ENCODE assay signal across 21 cellular contexts in genomic region chr15:69412274-69412673, GRCh38. TPM values are rescaled to one million over a fixed set of nuclear protein-coding genes. Genes with fewer than 3 reads are reported as not detected.
"Had no signal": no experiment of that assay in that cellular context is flagged by ENCODE, and none has a peak within 500 bp of the region (broad histone marks: within the 10 kb centered on the region; RNA-seq: fewer than 3 reads in every experiment).

No MANE protein-coding gene starts in this region.

- H3K36me3 ChIP-seq: adrenal gland, neutrophil, thyroid gland, uterus had no signal

- DNase-seq: activated CD4-positive, alpha-beta T cell treated with anti-CD3 and anti-CD28 coated beads, Interleukin-2, amount 50 U/mL, for 4 hours; activated gamma-delta T cell treated with Interleukin-2 at 50 U/mL for 16 hours; adrenal gland; effector memory CD8-positive, alpha-beta T cell; foreskin keratinocyte; mucosa of descending colon; naive thymus-derived CD4-positive, alpha-beta T cell; stimulated activated CD4-positive, alpha-beta T cell treated with anti-CD3 and anti-CD28 coated beads, Interleukin-12 subunit alpha, Interleukin-12 subunit beta, amount 100 ng/mL, for 4 hours; stimulated activated CD4-positive, alpha-beta T cell treated with anti-CD3 and anti-CD28 coated beads, Interleukin-1b, Interleukin-23, amount 100 ng/mL, for 48 hours; stimulated activated CD8-positive, alpha-beta memory T cell treated with anti-CD3 and anti-CD28 coated beads, Interleukin-4, amount 100 ng/mL, for 48 hours; stimulated activated naive CD4-positive, alpha-beta T cell; T-helper 2 cell; thyroid gland; uterus; WERI-Rb-1 had no signal

- H3K27ac ChIP-seq: adrenal gland, foreskin keratinocyte, neutrophil, thyroid gland, uterus, WERI-Rb-1 had no signal

- H3K27ac Mint-ChIP-seq: activated naive CD4-positive, alpha-beta T cell treated with anti-CD3 and anti-CD28 coated beads, Interleukin-2, amount 50 U/mL, for 72 hours; activated T-helper 1 cell treated with anti-CD3 and anti-CD28 coated beads, Interleukin-12 subunit alpha, Interleukin-12 subunit beta, Interleukin-2, Interleukin-4 antibody, amounts not matched to agents 30 ng/mL and 10 ng/mL and 1 ng/mL, durations not matched to agents 14 hours and 24 hours and 36 hours; effector memory CD8-positive, alpha-beta T cell; memory B cell had no signal

- H3K9me3 ChIP-seq: adrenal gland, mucosa of descending colon, neutrophil, thyroid gland, uterus had no signal

- H3K27me3 ChIP-seq: adrenal gland, foreskin keratinocyte, hepatocyte, thyroid gland, uterus had no signal

- H3K4me3 ChIP-seq: adrenal gland, hepatocyte, mucosa of descending colon, thyroid gland, uterus had no signal

- H3K4me1 ChIP-seq: uterus had no signal

- H3K9me3 Mint-ChIP-seq: activated naive CD4-positive, alpha-beta T cell treated with anti-CD3 and anti-CD28 coated beads, Interleukin-2, amount 50 U/mL, for 72 hours; activated T-helper 1 cell treated with anti-CD3 and anti-CD28 coated beads, Interleukin-12 subunit alpha, Interleukin-12 subunit beta, Interleukin-2, Interleukin-4 antibody, amounts not matched to agents 30 ng/mL and 10 ng/mL and 1 ng/mL, durations not matched to agents 14 hours and 24 hours and 36 hours; effector memory CD8-positive, alpha-beta T cell; memory B cell had no signal

- ATAC-seq: activated naive CD4-positive, alpha-beta T cell treated with anti-CD3 and anti-CD28 coated beads, Interleukin-2, amount 50 U/mL, for 72 hours; effector memory CD8-positive, alpha-beta T cell; foreskin keratinocyte; mucosa of descending colon; naive thymus-derived CD4-positive, alpha-beta T cell; sciatic nerve had no signal

- H3K4me2 ChIP-seq: hepatocyte had no signal

- H3K4me3 Mint-ChIP-seq: memory B cell had no signal

- H2AFZ ChIP-seq: hepatocyte had no signal

- H3K36me3 Mint-ChIP-seq: memory B cell had no signal

RNA-seq across cellular contexts. Expression of gene KIF23, which starts 1.9 kb away (rescaled TPM):
- polyA plus RNA-seq: naive thymus-derived CD4-positive, alpha-beta T cell had no signal
